ENCODE assay signal across 13 cellular contexts in genomic region chr7:137987563-137987962, GRCh38. TPM values are rescaled to one million over a fixed set of nuclear protein-coding genes. Genes with fewer than 3 reads are reported as not detected.
DNase-seq lines count a peak whose midpoint lies in the region; ATAC-seq and TF ChIP-seq lines count a peak whose summit lies in the region.
"Had no signal": no experiment of that assay in that cellular context is flagged by ENCODE, and none has a peak within 500 bp of the region (broad histone marks: within the 10 kb centered on the region; RNA-seq: fewer than 3 reads in every experiment).

No MANE protein-coding gene starts in this region.

- H3K36me3 ChIP-seq in right atrium auricular region (no peaks in the 10 kb centered on the region), esophagus muscularis mucosa (no peaks in the 10 kb centered on the region), sigmoid colon (no peaks in the 10 kb centered on the region), A673 (ENCODE audit: insufficient read depth, low read length, poor library complexity, severe bottlenecking) (no peaks in the 10 kb centered on the region)

- H3K4me1 ChIP-seq in right atrium auricular region (peaks cover 0 to 97% of the 10 kb centered on the region in 2 donors), esophagus muscularis mucosa (peaks cover 73 to 100% (median 100%) of the 10 kb centered on the region in 4 donors), sigmoid colon (peaks cover 0 to 100% (median 99%) of the 10 kb centered on the region in 4 donors), A673 (ENCODE audit: insufficient read depth, low read length, poor library complexity, severe bottlenecking) (no peaks in the 10 kb centered on the region)

- H3K4me3 ChIP-seq in right atrium auricular region (no peak overlapping the region), esophagus muscularis mucosa (no peak overlapping the region), sigmoid colon (no peak overlapping the region), A673 (ENCODE audit: low read depth, low read length, poor library complexity, severe bottlenecking) (no peak overlapping the region)
- H3K4me3 ChIP-seq: GM23338 had no signal

- no TSS peak for BruUV-seq in A673 (replicated peaks; lab: Mats Ljungman, UMichigan)

- CTCF ChIA-PET in A673 (lab: Charles Lee) = no interaction called here

- H3K9me3 ChIP-seq in right atrium auricular region (no peaks in the 10 kb centered on the region), esophagus muscularis mucosa (no peaks in the 10 kb centered on the region), sigmoid colon (no peaks in the 10 kb centered on the region), A673 (ENCODE audit: low read depth, low read length, poor library complexity, severe bottlenecking) (no peaks in the 10 kb centered on the region)

- no peak for ATAC-seq in Right ventricle myocardium inferior
- ATAC-seq in HG03520 (IDR thresholded peaks at IDR 0.05; ENCODE audit: unreplicated experiment) = no peak
- ATAC-seq in HG03196 (IDR thresholded peaks at IDR 0.05; ENCODE audit: unreplicated experiment) = no peak

- TF ChIP-seq CTCF in right atrium auricular region (IDR thresholded peaks at IDR 0.05) (no peak), esophagus muscularis mucosa (IDR thresholded peaks at IDR 0.05) (no peak), sigmoid colon (IDR thresholded peaks at IDR 0.05) (no peak), A673 (conservative IDR thresholded peaks at IDR 0.05; ENCODE audit: low read depth, low read length) (no peak)

- 87% methylated on average over 5 of the region's 5 CpGs for WGBS in esophagus muscularis mucosa
- 88 to 90% methylated on average over 5 of the region's 5 CpGs for WGBS in sigmoid colon, 2 donors

- H3K27me3 ChIP-seq in right atrium auricular region = no peaks in the 10 kb centered on the region
- H3K27me3 ChIP-seq in esophagus muscularis mucosa = no peaks in the 10 kb centered on the region
- H3K27me3 ChIP-seq in sigmoid colon = no peaks in the 10 kb centered on the region
- H3K27me3 ChIP-seq in A673 (replicated peaks; ENCODE audit: insufficient read depth, low read depth, low read length, poor library complexity) = no peaks in the 10 kb centered on the region

- no peak for TF ChIP-seq EP300 in esophagus muscularis mucosa (IDR thresholded peaks at IDR 0.05)
- no peak for TF ChIP-seq EP300 in sigmoid colon (IDR thresholded peaks at IDR 0.05)

- no peak for TF ChIP-seq POLR2A in esophagus muscularis mucosa (IDR thresholded peaks at IDR 0.05; ENCODE audit: low read depth)
- TF ChIP-seq POLR2A in sigmoid colon (IDR thresholded peaks at IDR 0.05) = no peak

- POLR2A ChIA-PET in A673 (lab: Charles Lee; ENCODE audit: low non-redundant PET) = no interaction called here

- intact Hi-C loops in Right ventricle myocardium inferior (cut with DNase I) (no loop called here), esophagus muscularis mucosa (cut with DNase I) (no loop called here), sigmoid colon (cut with DNase I) (no loop called here), A673 (cut with micrococcal nuclease; ENCODE audit: unreplicated experiment) (no loop called here)

- H3K27ac ChIP-seq in right atrium auricular region (peak overlapping the region; percentile 72), esophagus muscularis mucosa (replicated peaks in 1 of 4) (peak overlapping the region; percentile 65 to 78 (median 76)), sigmoid colon (peak overlapping the region; percentile 68 to 99 (median 86)), A673 (ENCODE audit: low read depth, low read length, poor library complexity, severe bottlenecking) (no peak overlapping the region)

- DNase-seq in right atrium auricular region (ENCODE audit: low spot score) = no peak
- no peak for DNase-seq in Right ventricle myocardium inferior (ENCODE audit: missing footprints)
- no peak for DNase-seq in esophagus muscularis mucosa (ENCODE audit: extremely low spot score)
- no peak for DNase-seq in sigmoid colon
- no peak for DNase-seq in NCI-H1417 treated with DMSO at 0.1 percent for 48 hours (lab: John Stamatoyannopoulos, UW)
- no peak for DNase-seq in A673 (ENCODE audit: low spot score)
- DNase-seq: activated gamma-delta T cell treated with Interleukin-2 at 50 U/mL for 16 hours; DMS 273 treated with DMSO at 0.1 percent for 48 hours; NCI-H226; stimulated activated CD4-positive, alpha-beta T cell treated with anti-CD3 and anti-CD28 coated beads, Interleukin-2, amount 100 ng/mL, for 24 hours had no signal

RNA-seq across cellular contexts. Expression of gene CREB3L2, which starts 14.3 kb away (rescaled TPM):
- total RNA-seq in right atrium auricular region = 10 to 100 TPM; 25.6 to 39.6 TPM
- total RNA-seq in Right ventricle myocardium inferior = 19.3 TPM
- 10 to 100 TPM; 29.2 to 43.4 (median 37.1) TPM for total RNA-seq in esophagus muscularis mucosa
- 10 to 100 TPM; 26.0 to 41.3 (median 30.2) TPM for total RNA-seq in sigmoid colon
- polyA plus RNA-seq in sigmoid colon = 10 to 100 TPM in 1 of 3 donors, 1 to 10 TPM in 2; 3.0 to 15.6 (median 4.4) TPM
- 17.0 and 20.4 TPM in 2 replicates for total RNA-seq in A673 (2021)
